In the genomic region with DNA sequence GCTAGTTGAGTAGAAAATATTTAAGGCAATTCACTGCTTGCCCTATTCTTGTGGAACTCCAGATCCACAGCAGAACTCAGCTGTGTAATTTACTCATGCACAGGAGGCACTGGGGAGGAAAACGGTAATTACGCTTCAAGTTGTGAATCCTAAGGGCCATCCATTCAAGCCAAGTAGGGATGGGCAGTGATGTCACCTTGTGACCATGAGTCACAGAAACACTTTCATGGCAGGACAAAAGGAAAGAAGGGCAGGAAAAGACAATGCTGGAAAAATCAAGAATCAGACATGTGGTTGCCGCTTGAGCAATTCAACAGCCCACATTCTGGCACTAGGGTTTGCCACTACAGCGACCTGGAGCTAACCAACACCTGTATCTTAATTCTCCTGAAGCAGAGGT, we compare ENCODE assay signal across 8 cellular contexts.
DNase-seq lines count a peak whose midpoint lies in the region; ATAC-seq and TF ChIP-seq lines count a peak whose summit lies in the region.

No MANE protein-coding gene starts in this region.

- H3K27ac ChIP-seq in caudate nucleus (ENCODE audit: low read depth, low read length), result peak overlapping the region; percentile 41

- peaks cover 8% of the 10 kb centered on the region for H3K27me3 Mint-ChIP-seq in nephron (ENCODE audit: low read depth)

- no peak overlapping the region for H3K27ac Mint-ChIP-seq in nephron

- H3K4me3 Mint-ChIP-seq in nephron, result peak overlapping the region; percentile 69 to 90 (median 85)

- peak overlapping the region; percentile 71 for H3K4me3 ChIP-seq in NB4 (ENCODE audit: low read depth, low read length)

- peaks cover 14% of the 10 kb centered on the region for H3K4me1 Mint-ChIP-seq in nephron

- TF ChIP-seq POLR2A in NB4 (IDR thresholded peaks at IDR 0.05; ENCODE audit: extremely low read depth, insufficient read length), result no peak

- peaks cover 3% of the 10 kb centered on the region for H3K36me3 Mint-ChIP-seq in nephron (ENCODE audit: low read depth)

- no peak for TF ChIP-seq CTCF in NB4 (IDR thresholded peaks at IDR 0.05; ENCODE audit: low read depth, low read length)
- TF ChIP-seq CTCF in nephron (IDR thresholded peaks at IDR 0.05; ENCODE audit: unreplicated experiment in 3 of 3), result no peak

- no peaks in the 10 kb centered on the region for H3K9me3 Mint-ChIP-seq in nephron

- ATAC-seq in HG02870 (IDR thresholded peaks at IDR 0.05; ENCODE audit: unreplicated experiment) (no peak), HG02884 (IDR thresholded peaks at IDR 0.05; ENCODE audit: unreplicated experiment) (no peak)

- DNase-seq in EH (ENCODE audit: low read depth) (peak; percentile 29), NB4 (ENCODE audit: low read depth) (no peak), caudate nucleus (lab: John Stamatoyannopoulos, UW) (peak in 4 of 61 donors; percentile 4 to 31 (median 12)), GM03348 (ENCODE audit: low spot score) (no peak), NCI-H526 (lab: John Stamatoyannopoulos, UW) (no peak)
